ENCODE assay signal across 8 cellular contexts in the genomic region with DNA sequence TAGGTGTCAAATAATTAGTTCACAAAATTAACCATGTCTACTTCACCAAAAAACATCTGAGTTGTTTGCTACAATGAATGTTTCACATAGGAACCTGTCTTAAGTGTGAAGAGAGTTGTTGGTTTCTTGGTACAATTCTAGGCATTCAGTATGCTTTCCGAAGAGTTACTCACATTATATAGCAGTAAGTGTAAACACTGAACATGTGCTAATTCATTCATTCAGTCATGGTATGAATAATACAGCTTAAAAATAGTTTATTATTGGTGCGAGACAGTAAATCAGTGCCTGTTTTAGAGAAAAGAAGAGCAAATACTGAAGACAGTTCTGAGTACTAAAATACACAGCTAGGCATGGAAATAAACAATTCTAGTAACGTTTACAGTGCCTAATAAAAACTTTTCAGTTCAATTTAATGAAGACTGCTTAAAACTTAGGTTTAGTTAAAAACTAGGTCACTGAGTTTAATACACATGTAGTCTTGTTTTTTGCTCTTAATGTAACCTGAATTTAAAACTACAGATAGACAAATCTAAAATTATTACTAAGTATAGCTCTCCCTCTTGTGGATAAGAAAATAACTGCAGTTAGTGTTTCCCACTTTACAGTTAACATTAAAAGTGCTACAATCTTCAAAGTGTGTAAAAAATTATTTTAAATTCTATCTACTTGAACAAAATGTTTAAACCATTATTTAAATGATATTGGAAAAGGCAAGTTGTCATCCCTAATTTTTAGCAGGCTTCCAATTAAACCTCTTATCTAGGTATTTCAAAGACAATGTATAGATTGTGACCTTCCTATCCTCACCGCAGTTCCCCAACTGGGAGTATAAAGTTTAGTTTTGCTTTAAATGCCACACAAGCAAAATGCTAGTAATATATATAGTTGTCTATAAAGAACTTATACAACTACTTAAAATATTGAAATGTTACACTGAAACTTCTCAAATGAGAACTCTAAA. TPM values are rescaled to one million over a fixed set of nuclear protein-coding genes. Genes with fewer than 3 reads are reported as not detected.
DNase-seq lines count a peak whose midpoint lies in the region; ATAC-seq, FAIRE-seq and TF ChIP-seq lines count a peak whose summit lies in the region.

No MANE protein-coding gene starts in this region.

- H3F3A ChIP-seq in GM23248 (ENCODE audit: insufficient read depth) (peaks cover 10% of the 10 kb centered on the region; the same call in 1 of the 2 replicates), PC-9 (ENCODE audit: insufficient read depth, low read depth) (no peaks in the 10 kb centered on the region)

- H4K20me1 ChIP-seq in GM23248 (ENCODE audit: insufficient read depth) (no peaks in the 10 kb centered on the region), PC-9 (ENCODE audit: insufficient read depth) (peaks cover 3% of the 10 kb centered on the region; the same call in 1 of the 2 replicates)

- H3K9me2 ChIP-seq in GM23248 (ENCODE audit: insufficient read depth) = no peaks in the 10 kb centered on the region
- H3K9me2 ChIP-seq in PC-9 (ENCODE audit: insufficient read depth) = no peaks in the 10 kb centered on the region

- DNase-seq in Caki2 (ENCODE audit: low read depth) = peak; percentile 8
- peak; percentile 55 for DNase-seq in GM23248
- no peak for DNase-seq in PC-9
- peak; percentile 22 to 59 for DNase-seq in erythroblast (lab: John Stamatoyannopoulos, UW)
- no peak for DNase-seq in progenitor cell of endocrine pancreas (ENCODE audit: low spot score, unreplicated experiment)
- no peak for DNase-seq in activated CD4-positive, alpha-beta T cell treated with anti-CD3 and anti-CD28 coated beads, Interleukin-2, amount 50 U/mL, for 1 hour
- no peak for DNase-seq in GM12891 (ENCODE audit: insufficient read length, low spot score)

- H3K27ac ChIP-seq in GM23248 = no peak overlapping the region
- no peak overlapping the region for H3K27ac ChIP-seq in PC-9

- CTCF ChIA-PET in PC-9 (lab: Charles Lee) = interaction anchor here (1.2 to 2.1 kb wide), 2 partner anchors 11 to 616 kb away, joined by 3 to 14 read pairs; no protein-coding TSS in a partner anchor

- TF ChIP-seq CTCF in PC-9 (conservative IDR thresholded peaks at IDR 0.05) (peak; percentile 82), progenitor cell of endocrine pancreas (IDR thresholded peaks at IDR 0.05; ENCODE audit: unreplicated experiment) (peak; percentile 87)

- H3K9me3 ChIP-seq in GM23248 (ENCODE audit: low read depth) = no peaks in the 10 kb centered on the region
- no peaks in the 10 kb centered on the region for H3K9me3 ChIP-seq in PC-9 (ENCODE audit: insufficient read depth, low read depth)

- peaks cover 1% of the 10 kb centered on the region for H3K36me3 Mint-ChIP-seq in progenitor cell of endocrine pancreas (ENCODE audit: insufficient read depth)

- in situ Hi-C loops in Caki2 (cut with HindIII; ENCODE audit: low pct_unique_long_range_greater_than_20kb, low sequenced_read_pairs) (no loop called here), GM23248 (cut with MboI) (no loop called here)

- FAIRE-seq in GM12891 (lab: Jason Lieb, UNC) = no peak

- no peaks in the 10 kb centered on the region for H3K79me2 ChIP-seq in GM23248 (ENCODE audit: insufficient read depth)
- H3K79me2 ChIP-seq in PC-9 (ENCODE audit: low read depth) = no peaks in the 10 kb centered on the region

- ATAC-seq in GM21515 (IDR thresholded peaks at IDR 0.05; ENCODE audit: unreplicated experiment) = no peak

- H3K4me3 ChIP-seq in GM23248 (no peak overlapping the region), PC-9 (no peak overlapping the region)

- H3K4me1 ChIP-seq in GM23248 (ENCODE audit: insufficient read depth) (peaks cover 6% of the 10 kb centered on the region; the same call in 1 of the 2 replicates), PC-9 (replicated peaks; ENCODE audit: insufficient read depth) (no peaks in the 10 kb centered on the region)

- H2AFZ ChIP-seq in GM23248 (no peak overlapping the region), PC-9 (no peak overlapping the region)

- H3K36me3 ChIP-seq in GM23248 (ENCODE audit: low read depth) (peaks cover 53% of the 10 kb centered on the region), PC-9 (ENCODE audit: low read depth) (peaks cover 5% of the 10 kb centered on the region; the same call in 1 of the 2 replicates)

- no peaks in the 10 kb centered on the region for H3K4me1 Mint-ChIP-seq in progenitor cell of endocrine pancreas (ENCODE audit: low read depth)

- H3K9me3 Mint-ChIP-seq in progenitor cell of endocrine pancreas (ENCODE audit: low read depth) = no peaks in the 10 kb centered on the region

- H3K27me3 ChIP-seq in GM23248 (replicated peaks; ENCODE audit: insufficient read depth) (no peaks in the 10 kb centered on the region), PC-9 (ENCODE audit: insufficient read depth, low read depth) (no peaks in the 10 kb centered on the region)

- WGBS in GM23248 (ENCODE audit: low coverage in 1 of 2, low lambda C conversion rate in 2 of 2, missing lambda C conversion rate in 2 of 2), 2 experiments = 69 to 75% methylated on average over 4 of the region's 4 CpGs

- intact Hi-C loops in PC-9 (cut with micrococcal nuclease; ENCODE audit: unreplicated experiment) = loop anchor here (2.0 kb wide), 1 partner anchor 616 kb away; no protein-coding TSS in a partner anchor

- POLR2A ChIA-PET in PC-9 (lab: Charles Lee; ENCODE audit: unreplicated experiment) = no interaction called here

- no peak overlapping the region for H3K4me3 Mint-ChIP-seq in progenitor cell of endocrine pancreas (ENCODE audit: low read depth)

- TF ChIP-seq POLR2A in erythroblast (IDR thresholded peaks at IDR 0.05; ENCODE audit: low read length) (no peak), GM12891 (IDR thresholded peaks at IDR 0.05; ENCODE audit: low read depth, low read length) (no peak)

- H3K27me3 Mint-ChIP-seq in progenitor cell of endocrine pancreas = no peaks in the 10 kb centered on the region

- BruUV-seq in PC-9 (replicated peaks; lab: Mats Ljungman, UMichigan) = no TSS peak

- H3K9ac ChIP-seq in GM23248 = no peak overlapping the region

- no peak overlapping the region for H3K27ac Mint-ChIP-seq in progenitor cell of endocrine pancreas

- H3K4me2 ChIP-seq in GM23248 (ENCODE audit: unreplicated experiment) (no peak overlapping the region), PC-9 (no peak overlapping the region)

TF ChIP-seq in GM12891, 5 proteins besides CTCF, POLR2A, EP300 and RAD21:
- TF ChIP-seq TAF1 (IDR thresholded peaks at IDR 0.05; ENCODE audit: low read depth, low read length) (no peak), SPI1 (IDR thresholded peaks at IDR 0.05; ENCODE audit: low read depth, low read length) (no peak), POU2F2 (IDR thresholded peaks at IDR 0.05; ENCODE audit: low read depth, low read length) (no peak), PAX5 (IDR thresholded peaks at IDR 0.05; ENCODE audit: insufficient read depth, low read length, severe bottlenecking) (no peak), POLR2AphosphoS5 (IDR thresholded peaks at IDR 0.05; ENCODE audit: low read depth, low read length) (no peak)

RNA-seq across cellular contexts. Expression of a gene that starts 20.1 kb away (rescaled TPM):
- total RNA-seq in Caki2 (2014; rRNA removed; shearing (Covaris generic); ENCODE audit: low replicate concordance) = not detected in 2 replicates
- 3.5 and 4.2 TPM in 2 replicates for total RNA-seq in GM23248 (2014; rRNA removed; shearing (Covaris generic))
- polyA plus RNA-seq in GM23248 (2016; fragmentation: Nextera tagmentation; extraction: Ambion mirVana) = 2.1 TPM in 2 replicates
- total RNA-seq in PC-9 (2021) (0.80 and 0.81 TPM in 2 replicates), progenitor cell of endocrine pancreas (0.81 TPM in 1 of 2 replicates, not detected in the other)
- polyA plus RNA-seq in GM12891 (2012; ENCODE audit: low read depth, missing spikeins) = 0.15 TPM

RNA-seq across cellular contexts. Expression of a gene that starts 20.2 kb away (rescaled TPM):
- total RNA-seq in Caki2 (2014; rRNA removed; shearing (Covaris generic); ENCODE audit: low replicate concordance) = 49.9 and 62.1 TPM in 2 replicates
- total RNA-seq in GM23248 (2014; rRNA removed; shearing (Covaris generic)) = 33.5 and 42.9 TPM in 2 replicates
- 88.4 and 95.4 TPM in 2 replicates for polyA plus RNA-seq in GM23248 (2016; fragmentation: Nextera tagmentation; extraction: Ambion mirVana)
- total RNA-seq in PC-9 (2021) (33.3 and 39.5 TPM in 2 replicates), progenitor cell of endocrine pancreas (57.1 and 64.3 TPM in 2 replicates)
- 27.8 TPM for polyA plus RNA-seq in GM12891 (2012; ENCODE audit: low read depth, missing spikeins)

Comparison
In these comparisons a context has a peak if more than half of its experiments do, and no peak if none do; other contexts are left out.
1. DNase-seq: peak in Caki2 (single experiment), GM23248 (single experiment) and erythroblast (2 of 2); none in PC-9 (0 of 2), progenitor cell of endocrine pancreas (single experiment), activated CD4-positive, alpha-beta T cell treated with anti-CD3 and anti-CD28 coated beads, Interleukin-2, amount 50 U/mL, for 1 hour (single experiment) and GM12891 (single experiment).